1 cellular context compared by ENCODE assay signal in genomic region chr22:39674536-39674935, GRCh38.
TF ChIP-seq lines count a peak whose summit lies in the region.

No MANE protein-coding gene starts in this region.

TF ChIP-seq in HCT116, 20 proteins besides CTCF, POLR2A, EP300 and RAD21 (continued from another document):
- TF ChIP-seq MAX (IDR thresholded peaks at IDR 0.05) = no peak
- TF ChIP-seq, protein P1, sequence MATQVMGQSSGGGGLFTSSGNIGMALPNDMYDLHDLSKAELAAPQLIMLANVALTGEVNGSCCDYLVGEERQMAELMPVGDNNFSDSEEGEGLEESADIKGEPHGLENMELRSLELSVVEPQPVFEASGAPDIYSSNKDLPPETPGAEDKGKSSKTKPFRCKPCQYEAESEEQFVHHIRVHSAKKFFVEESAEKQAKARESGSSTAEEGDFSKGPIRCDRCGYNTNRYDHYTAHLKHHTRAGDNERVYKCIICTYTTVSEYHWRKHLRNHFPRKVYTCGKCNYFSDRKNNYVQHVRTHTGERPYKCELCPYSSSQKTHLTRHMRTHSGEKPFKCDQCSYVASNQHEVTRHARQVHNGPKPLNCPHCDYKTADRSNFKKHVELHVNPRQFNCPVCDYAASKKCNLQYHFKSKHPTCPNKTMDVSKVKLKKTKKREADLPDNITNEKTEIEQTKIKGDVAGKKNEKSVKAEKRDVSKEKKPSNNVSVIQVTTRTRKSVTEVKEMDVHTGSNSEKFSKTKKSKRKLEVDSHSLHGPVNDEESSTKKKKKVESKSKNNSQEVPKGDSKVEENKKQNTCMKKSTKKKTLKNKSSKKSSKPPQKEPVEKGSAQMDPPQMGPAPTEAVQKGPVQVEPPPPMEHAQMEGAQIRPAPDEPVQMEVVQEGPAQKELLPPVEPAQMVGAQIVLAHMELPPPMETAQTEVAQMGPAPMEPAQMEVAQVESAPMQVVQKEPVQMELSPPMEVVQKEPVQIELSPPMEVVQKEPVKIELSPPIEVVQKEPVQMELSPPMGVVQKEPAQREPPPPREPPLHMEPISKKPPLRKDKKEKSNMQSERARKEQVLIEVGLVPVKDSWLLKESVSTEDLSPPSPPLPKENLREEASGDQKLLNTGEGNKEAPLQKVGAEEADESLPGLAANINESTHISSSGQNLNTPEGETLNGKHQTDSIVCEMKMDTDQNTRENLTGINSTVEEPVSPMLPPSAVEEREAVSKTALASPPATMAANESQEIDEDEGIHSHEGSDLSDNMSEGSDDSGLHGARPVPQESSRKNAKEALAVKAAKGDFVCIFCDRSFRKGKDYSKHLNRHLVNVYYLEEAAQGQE (IDR thresholded peaks at IDR 0.05; ENCODE audit: low read depth) = no peak
- no peak for TF ChIP-seq EZH2 (IDR thresholded peaks at IDR 0.05)
- no peak for TF ChIP-seq SIN3A (IDR thresholded peaks at IDR 0.05; ENCODE audit: low read depth)
- TF ChIP-seq, protein P2, sequence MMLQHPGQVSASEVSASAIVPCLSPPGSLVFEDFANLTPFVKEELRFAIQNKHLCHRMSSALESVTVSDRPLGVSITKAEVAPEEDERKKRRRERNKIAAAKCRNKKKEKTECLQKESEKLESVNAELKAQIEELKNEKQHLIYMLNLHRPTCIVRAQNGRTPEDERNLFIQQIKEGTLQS (IDR thresholded peaks at IDR 0.05) = no peak
- TF ChIP-seq JUND (IDR thresholded peaks at IDR 0.05) = no peak
- TF ChIP-seq ZFX (IDR thresholded peaks at IDR 0.05) = no peak
- TF ChIP-seq SRF (IDR thresholded peaks at IDR 0.05; ENCODE audit: low read depth) = no peak
- no peak for TF ChIP-seq YY1 (IDR thresholded peaks at IDR 0.05; ENCODE audit: extremely low read depth, insufficient replicate concordance, low read depth, low read length)
- no peak for TF ChIP-seq CBX3 (IDR thresholded peaks at IDR 0.05; ENCODE audit: low read depth)
- TF ChIP-seq, protein P3, sequence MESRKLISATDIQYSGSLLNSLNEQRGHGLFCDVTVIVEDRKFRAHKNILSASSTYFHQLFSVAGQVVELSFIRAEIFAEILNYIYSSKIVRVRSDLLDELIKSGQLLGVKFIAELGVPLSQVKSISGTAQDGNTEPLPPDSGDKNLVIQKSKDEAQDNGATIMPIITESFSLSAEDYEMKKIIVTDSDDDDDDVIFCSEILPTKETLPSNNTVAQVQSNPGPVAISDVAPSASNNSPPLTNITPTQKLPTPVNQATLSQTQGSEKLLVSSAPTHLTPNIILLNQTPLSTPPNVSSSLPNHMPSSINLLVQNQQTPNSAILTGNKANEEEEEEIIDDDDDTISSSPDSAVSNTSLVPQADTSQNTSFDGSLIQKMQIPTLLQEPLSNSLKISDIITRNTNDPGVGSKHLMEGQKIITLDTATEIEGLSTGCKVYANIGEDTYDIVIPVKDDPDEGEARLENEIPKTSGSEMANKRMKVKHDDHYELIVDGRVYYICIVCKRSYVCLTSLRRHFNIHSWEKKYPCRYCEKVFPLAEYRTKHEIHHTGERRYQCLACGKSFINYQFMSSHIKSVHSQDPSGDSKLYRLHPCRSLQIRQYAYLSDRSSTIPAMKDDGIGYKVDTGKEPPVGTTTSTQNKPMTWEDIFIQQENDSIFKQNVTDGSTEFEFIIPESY (IDR thresholded peaks at IDR 0.05; ENCODE audit: extremely low read depth, insufficient replicate concordance, low read length) = no peak
- no peak for TF ChIP-seq CEBPB (IDR thresholded peaks at IDR 0.05; ENCODE audit: low read depth)
- TF ChIP-seq POLR2AphosphoS5 (IDR thresholded peaks at IDR 0.05; ENCODE audit: low read depth, low read length) = no peak
- TF ChIP-seq SP1 (IDR thresholded peaks at IDR 0.05; ENCODE audit: low read depth) = no peak
- TF ChIP-seq TCF7L2 (IDR thresholded peaks at IDR 0.05; ENCODE audit: borderline replicate concordance, extremely low read depth, insufficient read depth, insufficient read length) = no peak
